In the genomic region with DNA sequence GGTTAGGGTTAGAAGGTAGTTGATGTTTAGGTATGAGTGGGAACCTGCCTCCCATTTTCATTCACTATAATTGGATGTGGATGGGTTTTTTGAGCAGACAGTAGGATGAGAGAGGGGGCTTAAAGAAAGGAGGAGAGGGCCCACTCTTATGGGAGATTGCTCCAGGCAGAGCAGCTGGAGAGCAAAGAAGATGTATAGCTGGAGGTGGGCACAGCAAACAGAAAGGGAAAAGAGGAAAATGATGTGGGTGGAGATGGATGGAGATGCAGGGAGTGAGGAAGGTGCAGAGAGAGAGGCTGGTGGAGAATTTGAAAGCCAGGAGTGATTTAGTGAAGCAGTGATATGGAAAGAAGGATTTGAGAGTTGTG, we compare ENCODE assay signal across 10 cellular contexts. TPM values are rescaled to one million over a fixed set of nuclear protein-coding genes. Genes with fewer than 3 reads are reported as not detected.
"Had no signal": no experiment of that assay in that cellular context is flagged by ENCODE, and none has a peak within 500 bp of the region (broad histone marks: within the 10 kb centered on the region; RNA-seq: fewer than 3 reads in every experiment).

No MANE protein-coding gene starts in this region.

- H3K36me3 Mint-ChIP-seq: activated naive CD8-positive, alpha-beta T cell; neural progenitor cell had no signal

- H3K36me3 ChIP-seq: neural progenitor cell, ovary, right lobe of liver, thyroid gland had no signal

- H3K9ac ChIP-seq: neural progenitor cell had no signal

- FAIRE-seq: urothelium cell line had no signal

- H3K4me1 Mint-ChIP-seq: neural progenitor cell had no signal

- H3K4me2 ChIP-seq: neural progenitor cell had no signal

- H3K27ac Mint-ChIP-seq: activated naive CD8-positive, alpha-beta T cell; neural progenitor cell had no signal

- H2AFZ ChIP-seq: neural progenitor cell had no signal

- H3K9me3 Mint-ChIP-seq: neural progenitor cell had no signal

- H3K4me3 ChIP-seq: lung, neural progenitor cell, ovary, right lobe of liver, thyroid gland had no signal

- H3K27ac ChIP-seq: neural progenitor cell, ovary, right lobe of liver, thyroid gland had no signal

- H3K9me3 ChIP-seq: ovary, right lobe of liver, thyroid gland had no signal

- H3K4me3 Mint-ChIP-seq: activated naive CD8-positive, alpha-beta T cell; neural progenitor cell had no signal

- H3K4me1 ChIP-seq: neural progenitor cell, right lobe of liver, thyroid gland had no signal

- H3K27me3 ChIP-seq: neural progenitor cell, ovary, right lobe of liver, thyroid gland had no signal

- DNase-seq: activated gamma-delta T cell, ovary, right lobe of liver, T-helper 9 cell, thyroid gland had no signal

RNA-seq across cellular contexts. Expression of gene LSMEM1, which starts 29.9 kb away (rescaled TPM):
- total RNA-seq: epithelial cell of proximal tubule had no signal
